8 cellular contexts compared by ENCODE assay signal in the genomic region with DNA sequence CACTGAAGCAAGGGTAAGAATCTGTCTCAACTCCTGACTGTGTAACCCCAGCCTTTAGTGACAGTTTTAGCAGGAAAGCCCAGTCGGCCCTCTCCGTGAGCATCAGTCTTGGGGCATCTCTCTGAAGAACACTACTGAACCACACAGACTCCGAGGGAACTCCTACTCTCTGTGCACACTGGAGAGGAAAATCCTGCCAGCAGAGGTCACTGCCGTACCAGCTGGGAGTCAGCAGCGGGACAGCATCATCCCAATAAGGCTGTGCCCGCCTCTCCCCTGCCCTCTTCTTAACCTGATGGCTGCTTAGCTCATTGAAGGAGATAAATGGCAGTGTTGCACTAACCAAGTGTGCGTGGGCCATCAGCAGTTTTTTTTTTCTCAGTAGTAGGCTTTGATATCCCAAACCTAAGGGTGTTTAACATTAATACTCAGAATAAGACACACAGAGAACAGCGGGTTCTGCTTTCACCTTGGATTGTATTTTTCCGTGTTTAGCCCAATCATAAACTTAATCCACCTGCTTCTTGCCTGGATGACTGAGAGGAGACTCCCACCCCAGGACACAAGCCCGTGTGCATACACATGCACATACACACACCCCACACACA. TPM values are rescaled to one million over a fixed set of nuclear protein-coding genes. Genes with fewer than 3 reads are reported as not detected.
DNase-seq lines count a peak whose midpoint lies in the region; TF ChIP-seq lines count a peak whose summit lies in the region.

No MANE protein-coding gene starts in this region.

- H3K4me3 Mint-ChIP-seq in activated T-helper 1 cell treated with anti-CD3 and anti-CD28 coated beads, Interleukin-12 subunit alpha, Interleukin-12 subunit beta, Interleukin-2, Interleukin-4 antibody, amounts not matched to agents 30 ng/mL and 10 ng/mL and 1 ng/mL, durations not matched to agents 14 hours and 24 hours and 36 hours = no peak overlapping the region

- H3K27ac ChIP-seq in neutrophil = no peak overlapping the region

- H3K4me3 ChIP-seq in H7 (ENCODE audit: insufficient read depth, low read depth, low read length) (no peak overlapping the region), MG63 (no peak overlapping the region), fibroblast of the aortic adventitia (ENCODE audit: low read depth, low read length) (no peak overlapping the region), neutrophil (ENCODE audit: low read depth in 1 of 2, low read length in 1 of 2) (no peak overlapping the region)

- DNase-seq in ELF-1 (ENCODE audit: low read depth, low spot score) (peak; percentile 89), H7 (peak; percentile 85), MG63 (peak; percentile 81), RPMI7951 (ENCODE audit: low read depth) (peak; percentile 83), fibroblast of the aortic adventitia (ENCODE audit: low read depth) (peak; percentile 88), superior temporal gyrus (ENCODE audit: extremely low spot score) (peak; percentile 95)
- DNase-seq in activated T-helper 1 cell treated with anti-CD3 and anti-CD28 coated beads, Interleukin-12 subunit alpha, Interleukin-12 subunit beta, Interleukin-2, Interleukin-4 antibody, amounts not matched to agents 30 ng/mL and 10 ng/mL and 1 ng/mL, durations not matched to agents 14 hours and 24 hours and 36 hours (ENCODE audit: low spot score) = peak; percentile 78

- intact Hi-C loops in activated T-helper 1 cell treated with anti-CD3 and anti-CD28 coated beads, Interleukin-12 subunit alpha, Interleukin-12 subunit beta, Interleukin-2, Interleukin-4 antibody, amounts not matched to agents 30 ng/mL and 10 ng/mL and 1 ng/mL, durations not matched to agents 14 hours and 24 hours and 36 hours (cut with micrococcal nuclease) = loop anchor here (1.0 kb wide), 9 partner anchors 14 to 415 kb away; a partner anchor contains a TSS

- peaks cover 16% of the 10 kb centered on the region for H3K9me3 Mint-ChIP-seq in activated T-helper 1 cell treated with anti-CD3 and anti-CD28 coated beads, Interleukin-12 subunit alpha, Interleukin-12 subunit beta, Interleukin-2, Interleukin-4 antibody, amounts not matched to agents 30 ng/mL and 10 ng/mL and 1 ng/mL, durations not matched to agents 14 hours and 24 hours and 36 hours

- no peaks in the 10 kb centered on the region for H3K4me1 ChIP-seq in neutrophil (ENCODE audit: control insufficient read depth in 1 of 2, insufficient read depth in 1 of 2, low read depth in 1 of 2, low read length in 1 of 2)

- peak; percentile 91 for TF ChIP-seq CTCF in fibroblast of the aortic adventitia (IDR thresholded peaks at IDR 0.05; ENCODE audit: insufficient read depth, low read length)
- peak; percentile 67 for TF ChIP-seq CTCF in neutrophil (IDR thresholded peaks at IDR 0.05)

- no peaks in the 10 kb centered on the region for H3K27me3 Mint-ChIP-seq in activated T-helper 1 cell treated with anti-CD3 and anti-CD28 coated beads, Interleukin-12 subunit alpha, Interleukin-12 subunit beta, Interleukin-2, Interleukin-4 antibody, amounts not matched to agents 30 ng/mL and 10 ng/mL and 1 ng/mL, durations not matched to agents 14 hours and 24 hours and 36 hours (ENCODE audit: insufficient read depth)

- no peaks in the 10 kb centered on the region for H3K27me3 ChIP-seq in H7 (ENCODE audit: control insufficient read depth, insufficient read depth, low read length)
- no peaks in the 10 kb centered on the region for H3K27me3 ChIP-seq in MG63
- H3K27me3 ChIP-seq in neutrophil = no peaks in the 10 kb centered on the region

- peaks cover 1% of the 10 kb centered on the region for H3K36me3 Mint-ChIP-seq in activated T-helper 1 cell treated with anti-CD3 and anti-CD28 coated beads, Interleukin-12 subunit alpha, Interleukin-12 subunit beta, Interleukin-2, Interleukin-4 antibody, amounts not matched to agents 30 ng/mL and 10 ng/mL and 1 ng/mL, durations not matched to agents 14 hours and 24 hours and 36 hours (ENCODE audit: low read depth)

- H3K36me3 ChIP-seq in H7 (replicated peaks; ENCODE audit: control insufficient read depth, insufficient read depth, low read length) = no peaks in the 10 kb centered on the region
- H3K36me3 ChIP-seq in MG63 = no peaks in the 10 kb centered on the region
- no peaks in the 10 kb centered on the region for H3K36me3 ChIP-seq in neutrophil

- H3K4me1 Mint-ChIP-seq in activated T-helper 1 cell treated with anti-CD3 and anti-CD28 coated beads, Interleukin-12 subunit alpha, Interleukin-12 subunit beta, Interleukin-2, Interleukin-4 antibody, amounts not matched to agents 30 ng/mL and 10 ng/mL and 1 ng/mL, durations not matched to agents 14 hours and 24 hours and 36 hours (ENCODE audit: low read depth) = peaks cover 26% of the 10 kb centered on the region

- H3K9me3 ChIP-seq in MG63 (no peaks in the 10 kb centered on the region), neutrophil (peaks cover 8% of the 10 kb centered on the region)

- H3K27ac Mint-ChIP-seq in activated T-helper 1 cell treated with anti-CD3 and anti-CD28 coated beads, Interleukin-12 subunit alpha, Interleukin-12 subunit beta, Interleukin-2, Interleukin-4 antibody, amounts not matched to agents 30 ng/mL and 10 ng/mL and 1 ng/mL, durations not matched to agents 14 hours and 24 hours and 36 hours = no peak overlapping the region

RNA-seq across cellular contexts. Expression of a gene that starts 26.6 kb away (rescaled TPM):
- total RNA-seq in H7 (2014; rRNA removed; shearing (Covaris generic)) = 11.6 and 17.9 TPM in 2 replicates
- total RNA-seq in MG63 (2014; rRNA removed; shearing (Covaris generic); ENCODE audit: low replicate concordance) = 7.2 and 10.0 TPM in 2 replicates
- total RNA-seq in RPMI7951 (2014; rRNA removed; shearing (Covaris generic)) = 14.5 and 16.1 TPM in 2 replicates
- total RNA-seq in activated T-helper 1 cell treated with anti-CD3 and anti-CD28 coated beads, Interleukin-12 subunit alpha, Interleukin-12 subunit beta, Interleukin-2, Interleukin-4 antibody, amounts not matched to agents 30 ng/mL and 10 ng/mL and 1 ng/mL, durations not matched to agents 14 hours and 24 hours and 36 hours = 37.7 and 39.2 TPM in 2 replicates
- total RNA-seq in fibroblast of the aortic adventitia (ENCODE audit: low replicate concordance) = 25.6 and 28.9 TPM in 2 replicates
